In the genomic region with DNA sequence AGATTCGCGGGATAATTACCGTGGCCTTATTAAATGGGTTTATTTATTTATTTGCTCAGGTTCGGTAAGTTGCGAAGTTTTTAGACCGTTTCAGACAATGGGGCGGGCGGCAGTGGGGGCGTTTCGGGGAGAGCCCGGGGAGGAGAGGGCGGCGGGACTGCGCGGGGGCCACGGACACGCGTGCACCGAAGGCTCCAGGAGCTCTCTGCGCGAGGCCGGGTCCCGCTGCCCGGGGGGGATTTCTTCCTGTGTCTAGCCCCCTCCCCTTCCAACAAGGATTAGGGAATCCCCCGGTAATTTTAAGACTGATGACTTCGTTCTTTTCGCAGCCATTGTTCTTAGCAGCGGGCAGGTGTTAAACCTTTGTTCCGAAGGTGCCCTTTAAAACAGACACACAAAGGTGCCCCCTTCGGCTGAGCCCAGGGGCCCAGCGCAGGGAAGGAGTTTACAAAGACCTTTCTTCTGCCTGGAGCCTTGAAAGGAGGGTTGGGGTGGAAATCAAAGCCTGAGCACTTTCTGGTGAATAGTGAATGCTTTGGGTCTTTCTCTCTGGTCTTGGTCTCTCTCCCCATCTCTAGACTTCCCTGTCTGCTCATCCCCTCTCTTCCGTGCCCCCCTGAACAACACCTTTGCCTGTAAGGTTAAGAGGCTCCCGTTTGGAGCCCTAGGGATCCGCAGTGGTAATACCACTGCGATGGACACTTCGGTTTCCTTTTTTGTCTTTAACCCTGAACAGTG, we compare ENCODE assay signal across 8 cellular contexts. TPM values are rescaled to one million over a fixed set of nuclear protein-coding genes. Genes with fewer than 3 reads are reported as not detected.
DNase-seq lines count a peak whose midpoint lies in the region; ATAC-seq and TF ChIP-seq lines count a peak whose summit lies in the region.

No MANE protein-coding gene starts in this region.

- 0 out of 2 replicates have a peak, but pooled peaks cover 10% of the 10 kb centered on the region for H3F3A ChIP-seq in MM.1S (ENCODE audit: insufficient read depth, low read length)

- DNase-seq in AG09309 (ENCODE audit: low read depth), result no peak
- DNase-seq in MM.1S, result no peak
- DNase-seq in right atrium auricular region (ENCODE audit: low spot score), result no peak
- no peak for DNase-seq in NCI-H128 (lab: John Stamatoyannopoulos, UW; ENCODE audit: unreplicated experiment)
- no peak for DNase-seq in HuH-7 (ENCODE audit: low spot score)
- no peak for DNase-seq in DMS153 treated with DMSO at 0.1 percent for 48 hours (lab: John Stamatoyannopoulos, UW; ENCODE audit: unreplicated experiment)

- peak overlapping the region; percentile 98 for H3K4me3 Mint-ChIP-seq in activated T-helper 17 cell treated with anti-CD3 and anti-CD28 coated beads, Interleukin-2, amount 50 U/mL, for 72 hours

- no peaks in the 10 kb centered on the region for H3K9me2 ChIP-seq in MM.1S (replicated peaks; ENCODE audit: insufficient read depth, low read length)

- H4K20me1 ChIP-seq in MM.1S (ENCODE audit: insufficient read depth, low read length), result no peaks in the 10 kb centered on the region

- H3K27ac ChIP-seq in MM.1S (ENCODE audit: low read length), result no peak overlapping the region
- H3K27ac ChIP-seq in right atrium auricular region, result peak overlapping the region; percentile 93 to 98

- peak overlapping the region; percentile 70; the same call in 1 of the 2 replicates for H3K9ac ChIP-seq in MM.1S (ENCODE audit: low read length)
- peak overlapping the region; percentile 90 for H3K9ac ChIP-seq in skeletal muscle satellite cell (ENCODE audit: low read depth, low read length)

- H3K4me2 ChIP-seq in MM.1S (ENCODE audit: low read depth, low read length) (peak overlapping the region; percentile 93), skeletal muscle satellite cell (ENCODE audit: low read length) (peak overlapping the region; percentile 86)

- ATAC-seq in activated T-helper 17 cell treated with anti-CD3 and anti-CD28 coated beads, Interleukin-2, amount 50 U/mL, for 72 hours (replicated peaks), result no peak

- no peaks in the 10 kb centered on the region for H3K27me3 Mint-ChIP-seq in activated T-helper 17 cell treated with anti-CD3 and anti-CD28 coated beads, Interleukin-2, amount 50 U/mL, for 72 hours

- H3K27me3 ChIP-seq in MM.1S (replicated peaks; ENCODE audit: insufficient read depth, low read length) (no peaks in the 10 kb centered on the region), right atrium auricular region (no peaks in the 10 kb centered on the region), skeletal muscle satellite cell (ENCODE audit: control insufficient read depth, insufficient read depth, low read length) (no peaks in the 10 kb centered on the region)

- no peak for TF ChIP-seq CTCF in AG09309 (IDR thresholded peaks at IDR 0.05; ENCODE audit: control insufficient read depth, insufficient read depth, low read depth, low read length, missing control alignments)
- no peak for TF ChIP-seq CTCF in MM.1S (IDR thresholded peaks at IDR 0.05; ENCODE audit: low read length)
- TF ChIP-seq CTCF in right atrium auricular region (IDR thresholded peaks at IDR 0.05), result no peak

- H3K4me3 ChIP-seq in AG09309 (ENCODE audit: control insufficient read depth, low read depth, low read length) (peak overlapping the region; percentile 95), MM.1S (ENCODE audit: low read length) (peak overlapping the region; percentile 89), right atrium auricular region (peak overlapping the region; percentile 72 to 83), skeletal muscle satellite cell (ENCODE audit: low read length) (peak overlapping the region; percentile 88)

- H3K4me1 Mint-ChIP-seq in activated T-helper 17 cell treated with anti-CD3 and anti-CD28 coated beads, Interleukin-2, amount 50 U/mL, for 72 hours, result peaks cover 65% of the 10 kb centered on the region

- peak overlapping the region; percentile 93 for H2AFZ ChIP-seq in MM.1S (ENCODE audit: low read length)

- H3K9me3 ChIP-seq in MM.1S (replicated peaks; ENCODE audit: insufficient read depth, low read length) (no peaks in the 10 kb centered on the region), right atrium auricular region (no peaks in the 10 kb centered on the region), skeletal muscle satellite cell (replicated peaks; ENCODE audit: low read length) (no peaks in the 10 kb centered on the region)

- H3K27ac Mint-ChIP-seq in activated T-helper 17 cell treated with anti-CD3 and anti-CD28 coated beads, Interleukin-2, amount 50 U/mL, for 72 hours, result peak overlapping the region; percentile 95

- H3K36me3 ChIP-seq in MM.1S (replicated peaks; ENCODE audit: insufficient read depth, low read length), result no peaks in the 10 kb centered on the region
- H3K36me3 ChIP-seq in right atrium auricular region, result peaks cover 10% of the 10 kb centered on the region
- peaks cover 7% of the 10 kb centered on the region for H3K36me3 ChIP-seq in skeletal muscle satellite cell (ENCODE audit: insufficient read depth, low read length)

- 0 out of 2 replicates have a peak, but pooled peaks cover 4% of the 10 kb centered on the region for H3K79me2 ChIP-seq in MM.1S (ENCODE audit: low read length)

- H3K9me3 Mint-ChIP-seq in activated T-helper 17 cell treated with anti-CD3 and anti-CD28 coated beads, Interleukin-2, amount 50 U/mL, for 72 hours, result no peaks in the 10 kb centered on the region

- H3K4me1 ChIP-seq in MM.1S (ENCODE audit: low read length) (0 out of 2 replicates have a peak, but pooled peaks cover 3% of the 10 kb centered on the region), right atrium auricular region (peaks cover 0 to 58% of the 10 kb centered on the region in 2 donors), skeletal muscle satellite cell (ENCODE audit: control insufficient read depth, insufficient read depth, low read length) (peaks cover 54% of the 10 kb centered on the region)

- peaks cover 54% of the 10 kb centered on the region for H3K36me3 Mint-ChIP-seq in activated T-helper 17 cell treated with anti-CD3 and anti-CD28 coated beads, Interleukin-2, amount 50 U/mL, for 72 hours (ENCODE audit: low read depth)

RNA-seq across cellular contexts. Expression of a gene that starts 2.1 kb away (rescaled TPM):
- 10 to 100 TPM; 17.3 to 17.4 TPM for total RNA-seq in activated T-helper 17 cell treated with anti-CD3 and anti-CD28 coated beads, Interleukin-2, amount 50 U/mL, for 72 hours
- total RNA-seq in right atrium auricular region, result 10 to 100 TPM; 33.5 to 55.7 TPM
- 17.5 and 28.4 TPM in 2 replicates for total RNA-seq in skeletal muscle satellite cell (2012; rRNA removed)
